Comparison of ENCODE assay signal across 23 cellular contexts in genomic region chr9:14640967-14641366, GRCh38.
"Had no signal": no experiment of that assay in that cellular context is flagged by ENCODE, and none has a peak within 500 bp of the region (broad histone marks: within the 10 kb centered on the region; RNA-seq: fewer than 3 reads in every experiment).

No MANE protein-coding gene starts in this region.

- H3K27me3 Mint-ChIP-seq: activated CD4-positive, alpha-beta T cell treated with anti-CD3 and anti-CD28 coated beads, Interleukin-2, amount 10 ng/mL, durations not matched to agents 24 days and 14 days; activated T-cell treated with anti-CD3 and anti-CD28 coated beads, Interleukin-2, amount 50 U/mL, for 24 hours had no signal

- H3K27ac ChIP-seq: adrenal gland, body of pancreas, breast epithelium had no signal

- H3K27me3 ChIP-seq: adrenal gland, body of pancreas, breast epithelium had no signal

- FAIRE-seq: astrocyte, TTC549 had no signal

- DNase-seq: activated CD4-positive, alpha-beta T cell treated with anti-CD3 and anti-CD28 coated beads, Interleukin-2, amount 10 ng/mL, durations not matched to agents 24 days and 14 days; activated CD4-positive, alpha-beta T cell treated with anti-CD3 and anti-CD28 coated beads, Interleukin-2, amount 50 U/mL, for 4 hours; activated CD8-positive, alpha-beta T cell treated with anti-CD3 and anti-CD28 coated beads, Interleukin-2, amount 10 ng/mL, durations not matched to agents 7 days and 5 days; activated gamma-delta T cell treated with Interleukin-2 at 50 U/mL for 16 hours; activated naive CD4-positive, alpha-beta T cell treated with anti-CD3 and anti-CD28 coated beads for 36 hours; activated T-cell treated with anti-CD3 and anti-CD28 coated beads, Interleukin-2, amount 50 U/mL, for 24 hours; adrenal gland; body of pancreas; MM.1S; MV-4-11; NCI-H1092; NCI-H1436 treated with DMSO at 0.1 percent for 48 hours; NCI-H1694 treated with DMSO at 0.1 percent for 48 hours; NCI-H2029; NCI-H345; NCI-H524 treated with DMSO at 0.1 percent for 48 hours; OCI-M1; Right ventricle myocardium superior had no signal

- H3K4me3 ChIP-seq: adrenal gland, body of pancreas, breast epithelium had no signal

- H3K27ac Mint-ChIP-seq: activated CD4-positive, alpha-beta T cell treated with anti-CD3 and anti-CD28 coated beads, Interleukin-2, amount 10 ng/mL, durations not matched to agents 24 days and 14 days; activated CD8-positive, alpha-beta T cell treated with anti-CD3 and anti-CD28 coated beads, Interleukin-2, amount 10 ng/mL, durations not matched to agents 7 days and 5 days; activated naive CD4-positive, alpha-beta T cell treated with anti-CD3 and anti-CD28 coated beads for 36 hours; activated naive CD4-positive, alpha-beta T cell treated with anti-CD3 and anti-CD28 coated beads, Interleukin-2, amount 50 U/mL, for 72 hours; activated T-cell treated with anti-CD3 and anti-CD28 coated beads, Interleukin-2, amount 50 U/mL, for 24 hours; T-helper 2 cell treated with Interferon-gamma antibody and Interleukin-4, amounts not matched to agents 5 μg/mL and 100 μg/mL, for 36 hours had no signal

- H3K4me3 Mint-ChIP-seq: activated CD4-positive, alpha-beta T cell treated with anti-CD3 and anti-CD28 coated beads, Interleukin-2, amount 10 ng/mL, durations not matched to agents 24 days and 14 days; activated CD8-positive, alpha-beta T cell treated with anti-CD3 and anti-CD28 coated beads, Interleukin-2, amount 10 ng/mL, durations not matched to agents 7 days and 5 days; activated naive CD4-positive, alpha-beta T cell treated with anti-CD3 and anti-CD28 coated beads for 36 hours; activated T-cell treated with anti-CD3 and anti-CD28 coated beads, Interleukin-2, amount 50 U/mL, for 24 hours; T-helper 2 cell treated with Interferon-gamma antibody and Interleukin-4, amounts not matched to agents 5 μg/mL and 100 μg/mL, for 36 hours had no signal

- H3K36me3 ChIP-seq: adrenal gland, breast epithelium had no signal

- H3K9me3 ChIP-seq: adrenal gland, body of pancreas, breast epithelium had no signal

- ATAC-seq: activated CD8-positive, alpha-beta T cell treated with anti-CD3 and anti-CD28 coated beads, Interleukin-2, amount 10 ng/mL, durations not matched to agents 7 days and 5 days; body of pancreas had no signal

- H3K4me1 ChIP-seq: adrenal gland, body of pancreas, breast epithelium had no signal

- H3K9me3 Mint-ChIP-seq: activated CD4-positive, alpha-beta T cell treated with anti-CD3 and anti-CD28 coated beads, Interleukin-2, amount 10 ng/mL, durations not matched to agents 24 days and 14 days; activated naive CD4-positive, alpha-beta T cell treated with anti-CD3 and anti-CD28 coated beads for 36 hours; activated naive CD4-positive, alpha-beta T cell treated with anti-CD3 and anti-CD28 coated beads, Interleukin-2, amount 50 U/mL, for 72 hours; activated T-cell treated with anti-CD3 and anti-CD28 coated beads, Interleukin-2, amount 50 U/mL, for 24 hours; T-helper 2 cell treated with Interferon-gamma antibody and Interleukin-4, amounts not matched to agents 5 μg/mL and 100 μg/mL, for 36 hours had no signal
